26 cellular contexts compared by ENCODE assay signal in genomic region chr10:77601488-77601887, GRCh38. TPM values are rescaled to one million over a fixed set of nuclear protein-coding genes. Genes with fewer than 3 reads are reported as not detected.
A peak's percentile ranks its signal among the peaks of the same experiment; 100 is the strongest.
DNase-seq lines count a peak whose midpoint lies in the region; ATAC-seq, FAIRE-seq and TF ChIP-seq lines count a peak whose summit lies in the region.
"Had no signal": no experiment of that assay in that cellular context is flagged by ENCODE, and none has a peak within 500 bp of the region (broad histone marks: within the 10 kb centered on the region; RNA-seq: fewer than 3 reads in every experiment).

No MANE protein-coding gene starts in this region.

- H3K9me3 ChIP-seq in liver (ENCODE audit: control insufficient read depth in 4 of 4, low read length in 3 of 4) (no peaks in the 10 kb centered on the region), HepG2 (ENCODE audit: low read length) (no peaks in the 10 kb centered on the region)
- H3K9me3 ChIP-seq: heart right ventricle, SJCRH30 had no signal

- DNase-seq in HepG2 (ENCODE audit: low spot score) (no peak), bronchial epithelial cell (ENCODE audit: low read depth) (no peak), myocyte (ENCODE audit: low read depth) (peak; percentile 51), NCI-H2171 (lab: John Stamatoyannopoulos, UW) (no peak), dedifferentiated amniotic fluid mesenchymal stem cell (ENCODE audit: extremely low spot score) (no peak)
- DNase-seq in activated CD4-positive, alpha-beta T cell treated with anti-CD3 and anti-CD28 coated beads, Interleukin-2, amount 50 U/mL, for 48 hours, result no peak
- no peak for DNase-seq in activated CD4-positive, alpha-beta T cell treated with anti-CD3 and anti-CD28 coated beads for 1 hour
- DNase-seq: activated CD4-positive, alpha-beta memory T cell treated with anti-CD3 and anti-CD28 coated beads, Interleukin-2, amount 10 ng/mL, durations not matched to agents 7 days and 5 days; activated naive CD4-positive, alpha-beta T cell treated with anti-CD3 and anti-CD28 coated beads for 36 hours; DMS 273 treated with DMSO at 0.1 percent for 48 hours; endodermal cell; heart right ventricle; KBM-7; mesendoderm; NCI-H1092 treated with DMSO at 0.1 percent for 48 hours; NCI-H2081 treated with DMSO at 0.1 percent for 48 hours; NCI-H526; SJCRH30; stimulated activated CD4-positive, alpha-beta T cell treated with anti-CD3 and anti-CD28 coated beads, Interleukin-4, amount 100 ng/mL, for 4 hours had no signal

- H3K4me3 ChIP-seq in liver (ENCODE audit: low read depth in 1 of 3, low read length in 3 of 3), result no peak overlapping the region
- no peak overlapping the region for H3K4me3 ChIP-seq in HepG2 (replicated peaks in 1 of 3; ENCODE audit: insufficient read depth in 1 of 3, low read depth in 2 of 3, low read length in 3 of 3)
- H3K4me3 ChIP-seq in bronchial epithelial cell (ENCODE audit: low read depth, low read length), result no peak overlapping the region
- H3K4me3 ChIP-seq: heart right ventricle, SJCRH30 had no signal

- no peak for TF ChIP-seq RAD21 in liver (IDR thresholded peaks at IDR 0.05)
- no peak for TF ChIP-seq RAD21 in HepG2 (CRISPR knock-in tag; IDR thresholded peaks at IDR 0.05)

- H3K79me2 ChIP-seq in HepG2 (ENCODE audit: insufficient read depth, low read length), result no peaks in the 10 kb centered on the region

- FAIRE-seq in HepG2 (lab: Jason Lieb, UNC) (no peak), bronchial epithelial cell (lab: Jason Lieb, UNC) (peak; percentile 60)
- FAIRE-seq: astrocyte, colon, islet of Langerhans, urothelium cell line had no signal

- TF ChIP-seq EP300 in HepG2 (IDR thresholded peaks at IDR 0.05; ENCODE audit: low read depth in 2 of 2, low read length in 2 of 2) (no peak), HepG2 (CRISPR knock-in tag; IDR thresholded peaks at IDR 0.05; ENCODE audit: borderline replicate concordance) (no peak)

- TF ChIP-seq POLR2A in HepG2 (IDR thresholded peaks at IDR 0.05; ENCODE audit: insufficient read depth in 1 of 2, low read depth in 2 of 2, low read length in 2 of 2), result no peak

- H3K27me3 ChIP-seq in liver (ENCODE audit: control insufficient read depth in 4 of 4, insufficient read depth in 4 of 4, low read length in 3 of 4), result no peaks in the 10 kb centered on the region
- no peaks in the 10 kb centered on the region for H3K27me3 ChIP-seq in HepG2 (ENCODE audit: control insufficient read depth in 1 of 2, insufficient read depth in 2 of 2, low read length in 2 of 2)
- no peaks in the 10 kb centered on the region for H3K27me3 ChIP-seq in bronchial epithelial cell (ENCODE audit: control insufficient read depth, insufficient read depth, low read length)
- H3K27me3 ChIP-seq: SJCRH30 had no signal

- BruUV-seq in HepG2 (replicated peaks; lab: Mats Ljungman, UMichigan), result no TSS peak

- no peak overlapping the region for H2AFZ ChIP-seq in HepG2 (ENCODE audit: low read length)

- no peak for TF ChIP-seq CTCF in liver (IDR thresholded peaks at IDR 0.05; ENCODE audit: low read depth, low read length, missing input control)
- TF ChIP-seq CTCF in HepG2 (CRISPR knock-in tag; IDR thresholded peaks at IDR 0.05), result no peak
- TF ChIP-seq CTCF in bronchial epithelial cell (IDR thresholded peaks at IDR 0.05; ENCODE audit: insufficient read depth, low read length, severe bottlenecking), result no peak

- H4K20me1 ChIP-seq in HepG2 (ENCODE audit: insufficient read depth, low read length), result no peaks in the 10 kb centered on the region; the same call in 1 of the 2 replicates

- ATAC-seq in HepG2, result no peak
- ATAC-seq: natural killer cell treated with Interleukin-12 subunit alpha and Interleukin-12 subunit beta and Interleukin-15 and Interleukin-18, amount 100 ng/mL, for 72 hours had no signal

- H3K27ac ChIP-seq in liver (ENCODE audit: low read depth in 1 of 2, low read length in 2 of 2) (no peak overlapping the region), HepG2 (ENCODE audit: extremely low read length, insufficient read depth, low read length) (no peak overlapping the region)
- H3K27ac ChIP-seq: heart right ventricle, SJCRH30, VCaP had no signal

- H3K9ac ChIP-seq in liver (ENCODE audit: low read depth in 1 of 2, low read length in 2 of 2) (no peak overlapping the region), HepG2 (ENCODE audit: insufficient read depth, low read depth, low read length) (no peak overlapping the region)

- WGBS in liver, result 39% methylated on average over 4 of the region's 4 CpGs
- 7% methylated on average over 3 of the region's 4 CpGs for WGBS in HepG2 (ENCODE audit: low lambda C conversion rate)

- H3K4me1 ChIP-seq in liver (ENCODE audit: control insufficient read depth in 4 of 4, insufficient read depth in 4 of 4, low read length in 3 of 4) (peaks cover 3 to 25% (median 12%) of the 10 kb centered on the region in 4 donors), HepG2 (ENCODE audit: insufficient read depth, low read length) (peaks cover 6% of the 10 kb centered on the region; the same call in 1 of the 2 replicates)

- in situ Hi-C loops in HepG2 (cut with HindIII; ENCODE audit: extremely low pct_ligation_motif_present, low pct_unique_long_range_greater_than_20kb), result no loop called here

- no peaks in the 10 kb centered on the region for H3K36me3 ChIP-seq in liver (ENCODE audit: control insufficient read depth in 4 of 4, insufficient read depth in 3 of 4, low read depth in 1 of 4, low read length in 3 of 4)
- no peaks in the 10 kb centered on the region for H3K36me3 ChIP-seq in HepG2 (replicated peaks in 1 of 2; ENCODE audit: control insufficient read depth in 1 of 2, insufficient read depth in 2 of 2, low read length in 2 of 2)
- no peaks in the 10 kb centered on the region for H3K36me3 ChIP-seq in bronchial epithelial cell (ENCODE audit: control insufficient read depth, insufficient read depth, low read length)
- H3K36me3 ChIP-seq: heart right ventricle, SJCRH30 had no signal

- H3K4me2 ChIP-seq in HepG2 (ENCODE audit: low read depth, low read length), result no peak overlapping the region

- POLR2A ChIA-PET in HepG2 (lab: Yijun Ruan, JAX), result no interaction called here

- intact Hi-C loops in HepG2 (cut with micrococcal nuclease; ENCODE audit: unreplicated experiment), result no loop called here

- CTCF ChIA-PET in HepG2 (lab: Yijun Ruan, JAX; ENCODE audit: low intra/inter-chr PET ratio, low total read pairs), result no interaction called here

TF ChIP-seq in liver, 16 proteins besides CTCF, POLR2A, EP300 and RAD21 (continues in another document):
- no peak for TF ChIP-seq NR2F2 (IDR thresholded peaks at IDR 0.05)
- TF ChIP-seq YY1 (IDR thresholded peaks at IDR 0.05), result no peak
- no peak for TF ChIP-seq TAF1 (conservative IDR thresholded peaks at IDR 0.05)
- no peak for TF ChIP-seq EGR1 (IDR thresholded peaks at IDR 0.05; ENCODE audit: low read depth in 2 of 2)
- TF ChIP-seq, protein P1, sequence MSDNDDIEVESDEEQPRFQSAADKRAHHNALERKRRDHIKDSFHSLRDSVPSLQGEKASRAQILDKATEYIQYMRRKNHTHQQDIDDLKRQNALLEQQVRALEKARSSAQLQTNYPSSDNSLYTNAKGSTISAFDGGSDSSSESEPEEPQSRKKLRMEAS (IDR thresholded peaks at IDR 0.05), result no peak
- TF ChIP-seq HNF4G (IDR thresholded peaks at IDR 0.05), result no peak
- peak; percentile 73 to 74 for TF ChIP-seq HNF4A (conservative IDR thresholded peaks at IDR 0.05)
- TF ChIP-seq RXRA (IDR thresholded peaks at IDR 0.05), result peak; percentile 34 to 62
- no peak for TF ChIP-seq SP1 (IDR thresholded peaks at IDR 0.05)

TF ChIP-seq in HepG2, 621 proteins besides CTCF, POLR2A, EP300 and RAD21 (continues in another document):
- TF ChIP-seq ZNF225 (CRISPR knock-in tag; IDR thresholded peaks at IDR 0.05) (no peak), IRX3 (CRISPR knock-in tag; IDR thresholded peaks at IDR 0.05; ENCODE audit: borderline replicate concordance, low read depth) (no peak), ZBTB38 (CRISPR knock-in tag; IDR thresholded peaks at IDR 0.05) (no peak), PBX2 (CRISPR knock-in tag; IDR thresholded peaks at IDR 0.05) (no peak)

RNA-seq across cellular contexts. Expression of gene KCNMA1, which starts 36.1 kb away (rescaled TPM):
- total RNA-seq in liver (1 to 10 TPM; 2.5 to 9.7 TPM), HepG2 (2016; rRNA removed; fragmentation: Illumina TruSeq; extraction: Trizol) (0.02 TPM in 1 of 2 replicates, not detected in the other), bronchial epithelial cell (15.8 and 16.3 TPM in 2 replicates), myocyte (11.9 and 15.3 TPM in 2 replicates)
- polyA plus RNA-seq in liver (1 to 10 TPM; 2.9 to 6.6 TPM), HepG2 (2011; rRNA removed) (not detected in 2 replicates)
- total RNA-seq in HepG2 (2016; cell fraction: cytosol; rRNA removed; fragmentation: Illumina TruSeq; extraction: Trizol; ENCODE audit: low read depth), result not detected in 2 replicates
- total RNA-seq in HepG2 (2016; cell fraction: insoluble cytoplasmic fraction; rRNA removed; fragmentation: Illumina TruSeq; extraction: Trizol), result not detected in 2 replicates
- total RNA-seq in HepG2 (2016; cell fraction: membrane; rRNA removed; fragmentation: Illumina TruSeq; extraction: Trizol), result not detected in 2 replicates
- not detected in 2 replicates for total RNA-seq in HepG2 (2016; cell fraction: nucleus; rRNA removed; fragmentation: Illumina TruSeq; extraction: Trizol)
- not detected in 2 replicates for polyA plus RNA-seq in HepG2 (2011; cell fraction: cytosol; rRNA removed)
- 0.07 TPM in 1 of 2 replicates, not detected in the other for polyA plus RNA-seq in HepG2 (2011; cell fraction: nucleus; rRNA removed)
- not detected in 2 replicates for polyA plus RNA-seq in HepG2 (2012)
- not detected in 2 replicates for polyA plus RNA-seq in HepG2 (2016; cell fraction: cytosol; fragmentation: Illumina TruSeq; extraction: Trizol; ENCODE audit: low read depth)
- not detected in 2 replicates for polyA plus RNA-seq in HepG2 (2016; cell fraction: insoluble cytoplasmic fraction; fragmentation: Illumina TruSeq; extraction: Trizol; ENCODE audit: low read depth)
- polyA plus RNA-seq in HepG2 (2016; cell fraction: membrane; fragmentation: Illumina TruSeq; extraction: Trizol; ENCODE audit: low read depth), result not detected in 2 replicates
- polyA plus RNA-seq in HepG2 (2016; cell fraction: nucleus; fragmentation: Illumina TruSeq; extraction: Trizol; ENCODE audit: insufficient read depth, low read depth), result not detected in 2 replicates
- 0.28 TPM in 1 of 2 replicates, not detected in the other for polyA minus RNA-seq in HepG2 (2011; rRNA and poly(A)+ RNA removed; ENCODE audit: low replicate concordance)
- polyA minus RNA-seq in HepG2 (2011; cell fraction: cytosol; rRNA and poly(A)+ RNA removed), result not detected in 2 replicates
- polyA minus RNA-seq in HepG2 (2011; cell fraction: nucleus; rRNA and poly(A)+ RNA removed), result not detected in 2 replicates
- polyA plus RNA-seq in myocyte (2012), result 31.5 TPM
- total RNA-seq: activated naive CD4-positive, alpha-beta T cell treated with anti-CD3 and anti-CD28 coated beads for 36 hours had no signal
